22 cellular contexts compared by ENCODE assay signal in the genomic region with DNA sequence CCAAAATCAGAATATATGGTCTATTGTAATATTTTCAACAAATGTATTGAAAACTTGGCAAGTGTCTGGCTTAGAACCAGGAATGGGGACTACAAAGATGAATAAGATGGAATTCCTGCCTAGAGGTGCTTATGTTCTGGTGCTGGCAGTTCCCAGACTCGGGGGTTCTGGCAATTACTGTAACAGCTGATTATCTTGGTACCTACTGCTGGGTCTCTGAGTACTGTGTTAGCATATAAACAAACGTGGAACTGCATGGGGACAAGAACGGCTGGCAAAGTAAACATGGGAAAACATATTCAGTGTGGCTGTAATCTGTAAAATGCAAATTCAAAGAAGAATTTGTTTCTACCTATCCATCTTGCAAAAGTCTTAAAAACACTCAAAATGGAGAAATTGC.
A peak's percentile ranks its signal among the peaks of the same experiment; 100 is the strongest.
DNase-seq lines count a peak whose midpoint lies in the region; ATAC-seq, FAIRE-seq and TF ChIP-seq lines count a peak whose summit lies in the region.
"Had no signal": no experiment of that assay in that cellular context is flagged by ENCODE, and none has a peak within 500 bp of the region (broad histone marks: within the 10 kb centered on the region; RNA-seq: fewer than 3 reads in every experiment).

No MANE protein-coding gene starts in this region.

- H3K27me3 ChIP-seq in GM23338 (ENCODE audit: insufficient read depth) (no peaks in the 10 kb centered on the region), H1 (replicated peaks in 1 of 4; ENCODE audit: control insufficient read depth in 3 of 4, extremely low read depth in 1 of 4, insufficient read depth in 3 of 4, low read length in 3 of 4) (no peaks in the 10 kb centered on the region), mesendoderm (ENCODE audit: insufficient read depth, low read length, poor library complexity) (no peaks in the 10 kb centered on the region)
- H3K27me3 ChIP-seq: BE2C had no signal

- H2AK5ac ChIP-seq in H1 (ENCODE audit: low read depth, low read length), result no peak overlapping the region
- no peak overlapping the region for H2AK5ac ChIP-seq in mesendoderm (ENCODE audit: low read length)

- TF ChIP-seq EP300 in H1 (IDR thresholded peaks at IDR 0.05; ENCODE audit: borderline replicate concordance in 1 of 2, low read depth in 2 of 2, low read length in 2 of 2), result peak in 1 of 2 experiments; percentile 11; a peak in 1 of 3 replicates

- H2AFZ ChIP-seq in GM23338 (no peak overlapping the region), H1 (ENCODE audit: low read length) (no peak overlapping the region)

- no peak for TF ChIP-seq POLR2A in H1 (IDR thresholded peaks at IDR 0.05; ENCODE audit: control extremely low read depth in 1 of 2, low read depth in 2 of 2, low read length in 2 of 2)

- H4K8ac ChIP-seq in H1 (ENCODE audit: extremely low read depth, insufficient read depth, low read length) (no peak overlapping the region), mesendoderm (ENCODE audit: low read depth, low read length) (no peak overlapping the region)

- H2BK5ac ChIP-seq in H1 (ENCODE audit: low read depth, low read length), result peak overlapping the region; percentile 17; the same call in 1 of the 2 replicates
- H2BK5ac ChIP-seq in mesendoderm (ENCODE audit: low read length), result no peak overlapping the region

- H3K9me2 ChIP-seq in GM23338 (ENCODE audit: insufficient read depth), result no peaks in the 10 kb centered on the region
- H3K9me2 ChIP-seq: SK-N-SH had no signal

- peaks cover 7 to 8% of the 10 kb centered on the region in 2 experiments; a peak in 3 of 4 replicates for H3K9me3 ChIP-seq in H1 (ENCODE audit: insufficient read depth in 2 of 2, low read depth in 1 of 2, low read length in 1 of 2)
- H3K9me3 ChIP-seq: BE2C, Caco-2, HAP-1, SK-N-SH had no signal

- H3K4ac ChIP-seq in H1 (replicated peaks; ENCODE audit: insufficient read length, low read depth, low read length) (no peak overlapping the region), mesendoderm (ENCODE audit: low read depth, low read length) (no peak overlapping the region)

- H3K4me3 Mint-ChIP-seq in GM23338, result no peak overlapping the region
- H3K4me3 Mint-ChIP-seq: CD4-positive, CD25-positive, alpha-beta regulatory T cell had no signal

- peaks cover 52% of the 10 kb centered on the region for H3K4me1 Mint-ChIP-seq in GM23338
- H3K4me1 Mint-ChIP-seq: CD4-positive, CD25-positive, alpha-beta regulatory T cell had no signal

- H3K4me2 ChIP-seq in GM23338, result peak overlapping the region; percentile 15
- H3K4me2 ChIP-seq in H1 (ENCODE audit: insufficient read depth in 1 of 2, low read depth in 2 of 2, low read length in 2 of 2), result peak overlapping the region in 1 of 2 experiments; percentile 0; a peak in 2 of 4 replicates
- H3K4me2 ChIP-seq in mesendoderm (ENCODE audit: low read length), result no peak overlapping the region
- H3K4me2 ChIP-seq: SK-N-SH had no signal

- peaks cover 16% of the 10 kb centered on the region; the same call in 2 of the 3 replicates for H3K9me3 Mint-ChIP-seq in GM23338

- POLR2A ChIA-PET in H1 (lab: Charles Lee; ENCODE audit: partially characterized antibody), result no interaction called here

- H3K23me2 ChIP-seq in H1 (ENCODE audit: low read depth, low read length), result no peaks in the 10 kb centered on the region

- no peak overlapping the region for H4K5ac ChIP-seq in H1 (ENCODE audit: insufficient read length, low read depth, low read length)
- H4K5ac ChIP-seq in mesendoderm (ENCODE audit: low read length), result no peak overlapping the region

- H3K23ac ChIP-seq in H1 (ENCODE audit: insufficient read length), result no peak overlapping the region
- H3K23ac ChIP-seq in mesendoderm (ENCODE audit: low read length), result no peak overlapping the region

- H3K4me1 ChIP-seq in GM23338 (ENCODE audit: insufficient read depth) (peaks cover 53% of the 10 kb centered on the region), H1 (replicated peaks in 1 of 4; ENCODE audit: control insufficient read depth in 3 of 4, insufficient read depth in 4 of 4, low read length in 3 of 4) (peaks cover 0 to 22% (median 10%) of the 10 kb centered on the region in 4 experiments; a peak in 6 of 7 replicates), mesendoderm (ENCODE audit: control insufficient read depth, low read depth, low read length) (peaks cover 4% of the 10 kb centered on the region)
- H3K4me1 ChIP-seq: BE2C, Caco-2 had no signal

- no peak overlapping the region for H3K4me3 ChIP-seq in GM23338
- no peak overlapping the region for H3K4me3 ChIP-seq in H1 (ENCODE audit: extremely low read depth in 1 of 4, insufficient read depth in 2 of 4, low read depth in 3 of 4, low read length in 4 of 4)
- H3K4me3 ChIP-seq in mesendoderm (ENCODE audit: low read length), result no peak overlapping the region
- H3K4me3 ChIP-seq: HAP-1 had no signal

- peak overlapping the region; percentile 92; the same call in 1 of the 2 replicates for H2BK20ac ChIP-seq in H1 (ENCODE audit: low read length)

- TF ChIP-seq CTCF in GM23338 (conservative IDR thresholded peaks at IDR 0.05; ENCODE audit: low read depth in 2 of 2) (no peak), H1 (IDR thresholded peaks at IDR 0.05; ENCODE audit: control extremely low read depth in 1 of 3, insufficient read depth in 1 of 3, low read depth in 1 of 3, low read length in 3 of 3) (no peak)

- H3K36me3 ChIP-seq in GM23338 (ENCODE audit: insufficient read depth) (no peaks in the 10 kb centered on the region), H1 (ENCODE audit: control insufficient read depth in 2 of 4, insufficient read depth in 4 of 4, low read length in 3 of 4) (peaks cover 0 to 6% (median 0%) of the 10 kb centered on the region in 4 experiments; a peak in 1 of 8 replicates), mesendoderm (ENCODE audit: control insufficient read depth, insufficient read depth, low read length) (no peaks in the 10 kb centered on the region)
- H3K36me3 ChIP-seq: BE2C, HAP-1 had no signal

- CTCF ChIA-PET in H1 (lab: Charles Lee; ENCODE audit: partially characterized antibody), result no interaction called here

- H3K27ac ChIP-seq in GM23338 (ENCODE audit: low read depth) (peak overlapping the region; percentile 28), H1 (ENCODE audit: low read depth, low read length) (no peak overlapping the region), mesendoderm (ENCODE audit: low read depth, low read length) (no peak overlapping the region)

- 26% methylated on average over 3 of the region's 3 CpGs; no CpG with 5 or more reads in 1 of the 2 experiments for WGBS in H1 (ENCODE audit: extremely low coverage in 1 of 2, insufficient coverage in 1 of 2, insufficient read length in 1 of 2, insufficient replicate concordance in 2 of 2, low coverage in 1 of 2, low lambda C conversion rate in 2 of 2, missing lambda C conversion rate in 1 of 2), 2 experiments
- no CpG with 5 or more reads among the region's 3 CpGs for WGBS in mesendoderm (ENCODE audit: extremely low coverage, insufficient coverage, low lambda C conversion rate)

- no peak for TF ChIP-seq RAD21 in H1 (IDR thresholded peaks at IDR 0.05 in 1 of 2, conservative IDR thresholded peaks at IDR 0.05 in 1 of 2; ENCODE audit: low read depth in 2 of 2, low read length in 2 of 2)

- 0 out of 2 replicates have a peak overlapping the region, but pooled peaks have one; percentile 42 for H2BK12ac ChIP-seq in H1 (ENCODE audit: low read depth, low read length)

- H3K79me1 ChIP-seq in H1 (ENCODE audit: low read depth, low read length) (no peaks in the 10 kb centered on the region), mesendoderm (ENCODE audit: low read length) (no peaks in the 10 kb centered on the region)

- H3K56ac ChIP-seq in H1 (replicated peaks; ENCODE audit: insufficient read length, low read depth, low read length), result no peak overlapping the region
- H3K56ac ChIP-seq in mesendoderm (ENCODE audit: low read length), result no peak overlapping the region

- H4K91ac ChIP-seq in H1 (replicated peaks; ENCODE audit: insufficient read length, low read length), result no peak overlapping the region

- DNase-seq in GM23338 (ENCODE audit: low spot score) (peak; percentile 46), NCI-H748 treated with DMSO at 0.1 percent for 48 hours (lab: John Stamatoyannopoulos, UW) (peak; percentile 19), H1 (ENCODE audit: low read depth in 1 of 2, low spot score in 2 of 2) (no peak), mesendoderm (peak; percentile 73), posterior vena cava (ENCODE audit: low spot score) (no peak), iPS-NIHi7 (ENCODE audit: extremely low spot score) (no peak)
- DNase-seq: BE2C; Caco-2; CD4-positive, CD25-positive, alpha-beta regulatory T cell; KBM-7; NCI-H1105; NCI-H2171 treated with DMSO at 0.1 percent for 48 hours; NCI-H446 treated with DMSO at 0.1 percent for 48 hours; NCI-H774; PC-3; RPMI8226; SHP77 treated with DMSO at 0.1 percent for 48 hours; SK-N-SH had no signal

- no peak overlapping the region for H3K14ac ChIP-seq in H1 (ENCODE audit: insufficient read length)

- H3F3A ChIP-seq in GM23338 (replicated peaks; ENCODE audit: low read depth), result no peaks in the 10 kb centered on the region

- no peak overlapping the region for H3K18ac ChIP-seq in H1 (ENCODE audit: extremely low read depth, low read length)
- no peak overlapping the region for H3K18ac ChIP-seq in mesendoderm (ENCODE audit: low read length)

- H2BK15ac ChIP-seq in H1 (ENCODE audit: low read length) (no peak overlapping the region), mesendoderm (replicated peaks; ENCODE audit: low read depth) (no peak overlapping the region)

- peaks cover 20% of the 10 kb centered on the region; the same call in 2 of the 3 replicates for H3K36me3 Mint-ChIP-seq in GM23338 (ENCODE audit: low read depth)
- H3K36me3 Mint-ChIP-seq: CD4-positive, CD25-positive, alpha-beta regulatory T cell had no signal

- H3K79me2 ChIP-seq in GM23338 (replicated peaks; ENCODE audit: insufficient read depth) (0 out of 2 replicates have a peak, but pooled peaks cover 3% of the 10 kb centered on the region), H1 (ENCODE audit: control insufficient read depth in 1 of 2, insufficient read depth in 2 of 2, low read length in 2 of 2) (no peaks in the 10 kb centered on the region), mesendoderm (ENCODE audit: control insufficient read depth, insufficient read depth, low read length) (no peaks in the 10 kb centered on the region)

- peak overlapping the region; percentile 50; the same call in 1 of the 2 replicates for H3K27ac Mint-ChIP-seq in GM23338
- H3K27ac Mint-ChIP-seq: CD4-positive, CD25-positive, alpha-beta regulatory T cell had no signal

- peak; percentile 73 for FAIRE-seq in H1 (lab: Jason Lieb, UNC)
- FAIRE-seq: A204.1, GM12892 had no signal

- H3K27me3 Mint-ChIP-seq in GM23338 (ENCODE audit: insufficient read depth, low read depth, poor library complexity), result peaks cover 1% of the 10 kb centered on the region
- H3K27me3 Mint-ChIP-seq: CD4-positive, CD25-positive, alpha-beta regulatory T cell had no signal

- H2BK120ac ChIP-seq in H1 (replicated peaks; ENCODE audit: low read depth, low read length) (no peak overlapping the region), mesendoderm (ENCODE audit: low read depth, low read length) (no peak overlapping the region)

- ATAC-seq in GM23338 (peak; percentile 89), HG02870 (IDR thresholded peaks at IDR 0.05; ENCODE audit: unreplicated experiment) (no peak)
- ATAC-seq: PC-3 had no signal

- intact Hi-C loops in posterior vena cava (cut with DNase I), result no loop called here

- no peaks in the 10 kb centered on the region for H4K20me1 ChIP-seq in GM23338 (replicated peaks; ENCODE audit: insufficient read depth)
- no peaks in the 10 kb centered on the region for H4K20me1 ChIP-seq in H1 (replicated peaks in 1 of 2; ENCODE audit: control insufficient read depth in 1 of 2, insufficient read depth in 2 of 2, low read length in 2 of 2)

- H3K9ac ChIP-seq in H1 (replicated peaks in 1 of 4; ENCODE audit: extremely low read depth in 1 of 4, low read depth in 3 of 4, low read length in 3 of 4) (no peak overlapping the region), mesendoderm (ENCODE audit: low read length) (no peak overlapping the region)
- H3K9ac ChIP-seq: SK-N-SH had no signal

Comparison
In these comparisons a context has a peak if more than half of its experiments do, and no peak if none do; other contexts are left out.
1. DNase-seq: peak in GM23338 (single experiment), NCI-H748 treated with DMSO at 0.1 percent for 48 hours (single experiment) and mesendoderm (single experiment); none in H1 (0 of 2), posterior vena cava (single experiment) and iPS-NIHi7 (single experiment).